8 cellular contexts compared by ENCODE assay signal in genomic region chr20:47785900-47786762, GRCh38. TPM values are rescaled to one million over a fixed set of nuclear protein-coding genes. Genes with fewer than 3 reads are reported as not detected.
A peak's percentile ranks its signal among the peaks of the same experiment; 100 is the strongest.
DNase-seq lines count a peak whose midpoint lies in the region; ATAC-seq and TF ChIP-seq lines count a peak whose summit lies in the region.

No MANE protein-coding gene starts in this region.

- no peaks in the 10 kb centered on the region for H3K9me3 ChIP-seq in A673 (ENCODE audit: low read depth, low read length, poor library complexity, severe bottlenecking)
- H3K9me3 ChIP-seq in ovary = no peaks in the 10 kb centered on the region

- H3K27me3 ChIP-seq in A673 (replicated peaks; ENCODE audit: insufficient read depth, low read depth, low read length, poor library complexity) (peaks cover 57% of the 10 kb centered on the region), ovary (no peaks in the 10 kb centered on the region)

- H3K4me3 ChIP-seq in A673 (ENCODE audit: low read depth, low read length, poor library complexity, severe bottlenecking) (peak overlapping the region; percentile 35), GM08714 (ENCODE audit: low read length) (peak overlapping the region; percentile 18; the same call in 1 of the 2 replicates), astrocyte of the cerebellum (ENCODE audit: low read depth, low read length) (peak overlapping the region; percentile 44), ovary (peak overlapping the region; percentile 55)

- H3K27ac ChIP-seq in A673 (ENCODE audit: low read depth, low read length, poor library complexity, severe bottlenecking) = no peak overlapping the region
- H3K27ac ChIP-seq in ovary = peak overlapping the region; percentile 83 to 92

- no peak for TF ChIP-seq EP300 in ovary (IDR thresholded peaks at IDR 0.05)

- H3K4me1 ChIP-seq in A673 (ENCODE audit: insufficient read depth, low read length, poor library complexity, severe bottlenecking) (peaks cover 15% of the 10 kb centered on the region), ovary (ENCODE audit: insufficient read depth) (peaks cover 10% of the 10 kb centered on the region)

- in situ Hi-C loops in astrocyte of the cerebellum (cut with HindIII; ENCODE audit: low sequenced_read_pairs) = loop anchor here (10.0 kb wide), 1 partner anchor 509 kb away; no protein-coding TSS in a partner anchor

- TF ChIP-seq CTCF in A673 (conservative IDR thresholded peaks at IDR 0.05; ENCODE audit: low read depth, low read length) = peak; percentile 67
- TF ChIP-seq CTCF in astrocyte of the cerebellum (IDR thresholded peaks at IDR 0.05; ENCODE audit: low read depth, low read length, missing control alignments) = peak; percentile 71
- peak in 2 of 3 donors; percentile 78 to 83 for TF ChIP-seq CTCF in ovary (IDR thresholded peaks at IDR 0.05)

- no peaks in the 10 kb centered on the region for H3K36me3 ChIP-seq in A673 (ENCODE audit: insufficient read depth, low read length, poor library complexity, severe bottlenecking)
- no peaks in the 10 kb centered on the region for H3K36me3 ChIP-seq in ovary

- no TSS peak for BruUV-seq in A673 (replicated peaks; lab: Mats Ljungman, UMichigan)

- POLR2A ChIA-PET in A673 (lab: Charles Lee; ENCODE audit: low non-redundant PET) = interaction anchor here (0.6 kb wide), 1 partner anchor 31 kb away, joined by 3 read pairs; no protein-coding TSS in a partner anchor

- CTCF ChIA-PET in A673 (lab: Charles Lee) = interaction anchor here (0.6 to 1.6 kb wide), 4 partner anchors 108 to 834 kb away, joined by 3 to 11 read pairs (median 7); no protein-coding TSS in a partner anchor

- intact Hi-C loops in A673 (cut with micrococcal nuclease; ENCODE audit: unreplicated experiment) = loop anchor here (2.0 to 5.0 kb wide), 2 partner anchors 506 to 835 kb away; no protein-coding TSS in a partner anchor
- intact Hi-C loops in left ventricle myocardium superior (cut with micrococcal nuclease) = no loop called here
- intact Hi-C loops in ovary (cut with DNase I) = loop anchor here (5.0 to 10.0 kb wide), 10 partner anchors 61 to 836 kb away; no protein-coding TSS in a partner anchor

- no peak for TF ChIP-seq POLR2A in ovary (IDR thresholded peaks at IDR 0.05)

- ATAC-seq in left ventricle myocardium superior = peak; percentile 86
- ATAC-seq in GM21515 (IDR thresholded peaks at IDR 0.05; ENCODE audit: unreplicated experiment) = no peak
- ATAC-seq in GM21360 (IDR thresholded peaks at IDR 0.05; ENCODE audit: unreplicated experiment) = no peak

- WGBS in ovary, 3 donors = 0 to 1% (median 1%) methylated on average over 75 to 77 of the region's 77 CpGs

- DNase-seq in A673 (ENCODE audit: low spot score) = peak; percentile 66
- peak; percentile 66 for DNase-seq in NCI-H2227 treated with DMSO at 0.1 percent for 48 hours (lab: John Stamatoyannopoulos, UW)
- peak; percentile 69 for DNase-seq in astrocyte of the cerebellum (ENCODE audit: low read depth)
- peak; percentile 69 for DNase-seq in left ventricle myocardium superior
- DNase-seq in ovary = peak; percentile 78 to 86 (median 82)

RNA-seq across cellular contexts. Expression of gene SULF2, which starts 0.8 kb away (rescaled TPM):
- total RNA-seq in A673 (2021) (0.68 and 0.69 TPM in 2 replicates), left ventricle myocardium superior (35.1 TPM), ovary (100 to 1,000 TPM; 128 to 423 (median 362) TPM)
- 100 to 1,000 TPM; 170 to 406 TPM for polyA plus RNA-seq in ovary

Comparison
In these comparisons a context has a peak if more than half of its experiments do, and no peak if none do; other contexts are left out.
1. RNA of gene SULF2, which starts 0.8 kb away (total RNA-seq): 128 to 423 TPM in ovary and 35.1 TPM in left ventricle myocardium superior (single experiment); 0.68 to 0.69 TPM in A673; every median in the first group is over 10 times any median in the second.
2. Peak in every context shown above with its lines, with median percentiles within 50 percentile points of each other: DNase-seq, H3K4me3 ChIP-seq and CTCF ChIP-seq.